8 cellular contexts compared by ENCODE assay signal in genomic region chr9:99819123-99819483, GRCh38. TPM values are rescaled to one million over a fixed set of nuclear protein-coding genes. Genes with fewer than 3 reads are reported as not detected.
DNase-seq lines count a peak whose midpoint lies in the region; ATAC-seq, FAIRE-seq and TF ChIP-seq lines count a peak whose summit lies in the region.

No MANE protein-coding gene starts in this region.

- FAIRE-seq in small intestine (lab: Jason Lieb, UNC) = no peak

- no peaks in the 10 kb centered on the region for H3K36me3 Mint-ChIP-seq in T-helper 2 cell treated with Interferon-gamma antibody and Interleukin-4, amounts not matched to agents 5 μg/mL and 100 μg/mL, for 36 hours (ENCODE audit: low read depth)

- H3K27me3 Mint-ChIP-seq in T-helper 2 cell treated with Interferon-gamma antibody and Interleukin-4, amounts not matched to agents 5 μg/mL and 100 μg/mL, for 36 hours (ENCODE audit: low read depth) = peaks cover 33% of the 10 kb centered on the region

- H3K4me3 ChIP-seq in WERI-Rb-1 (ENCODE audit: low read depth, low read length) (peak overlapping the region; percentile 67), foreskin fibroblast (ENCODE audit: low read depth in 1 of 2, low read length in 2 of 2) (peak overlapping the region; percentile 76 to 84), small intestine (ENCODE audit: low read depth in 1 of 2, low read length in 2 of 2) (peak overlapping the region; percentile 72 to 80)

- no peak for DNase-seq in T-helper 2 cell treated with Interferon-gamma antibody and Interleukin-4, amounts not matched to agents 5 μg/mL and 100 μg/mL, for 36 hours (ENCODE audit: low spot score)
- DNase-seq in T-helper 2 cell (no peak), WERI-Rb-1 (no peak), foreskin fibroblast (no peak), small intestine (no peak), NCI-H1930 (lab: John Stamatoyannopoulos, UW) (no peak)

- H3K27me3 ChIP-seq in WERI-Rb-1 (ENCODE audit: insufficient read depth, low read depth, severe bottlenecking) = peaks cover 17% of the 10 kb centered on the region
- H3K27me3 ChIP-seq in small intestine (ENCODE audit: control insufficient read depth in 2 of 2, insufficient read depth in 2 of 2, low read length in 2 of 2) = peaks cover 0 to 6% of the 10 kb centered on the region in 2 donors

- 0 to 1% (median 0%) methylated on average over 5 of the region's 5 CpGs for WGBS in small intestine, 3 donors

- peaks cover 5 to 7% of the 10 kb centered on the region in 2 donors for H3K4me1 ChIP-seq in small intestine (ENCODE audit: control insufficient read depth in 2 of 2, insufficient read depth in 1 of 2, low read depth in 1 of 2, low read length in 1 of 2)

- peak overlapping the region; percentile 95 for H3K27ac Mint-ChIP-seq in T-helper 2 cell treated with Interferon-gamma antibody and Interleukin-4, amounts not matched to agents 5 μg/mL and 100 μg/mL, for 36 hours

- H3K9me3 ChIP-seq in WERI-Rb-1 (ENCODE audit: severe bottlenecking) (no peaks in the 10 kb centered on the region), small intestine (ENCODE audit: control insufficient read depth, low read depth) (no peaks in the 10 kb centered on the region)

- peak overlapping the region; percentile 94 for H3K4me3 Mint-ChIP-seq in T-helper 2 cell treated with Interferon-gamma antibody and Interleukin-4, amounts not matched to agents 5 μg/mL and 100 μg/mL, for 36 hours

- peak overlapping the region; percentile 98 for H3K27ac ChIP-seq in WERI-Rb-1
- peak overlapping the region; percentile 83 to 95 for H3K27ac ChIP-seq in small intestine (ENCODE audit: low read depth in 1 of 2, low read length in 1 of 2)

- ATAC-seq in GM21717 (IDR thresholded peaks at IDR 0.05; ENCODE audit: unreplicated experiment) = no peak
- ATAC-seq in GM18498 (IDR thresholded peaks at IDR 0.05; ENCODE audit: unreplicated experiment) = no peak

- H3K4me1 Mint-ChIP-seq in T-helper 2 cell treated with Interferon-gamma antibody and Interleukin-4, amounts not matched to agents 5 μg/mL and 100 μg/mL, for 36 hours (ENCODE audit: low read depth) = peaks cover 48% of the 10 kb centered on the region

- TF ChIP-seq CTCF in WERI-Rb-1 (IDR thresholded peaks at IDR 0.05; ENCODE audit: low read depth, low read length) (no peak), foreskin fibroblast (IDR thresholded peaks at IDR 0.05; ENCODE audit: low read depth, low read length) (no peak)

- H3K9me3 Mint-ChIP-seq in T-helper 2 cell treated with Interferon-gamma antibody and Interleukin-4, amounts not matched to agents 5 μg/mL and 100 μg/mL, for 36 hours = no peaks in the 10 kb centered on the region

- peaks cover 5% of the 10 kb centered on the region for H3K36me3 ChIP-seq in WERI-Rb-1
- H3K36me3 ChIP-seq in small intestine (ENCODE audit: control insufficient read depth in 2 of 2, insufficient read depth in 2 of 2, low read length in 2 of 2) = no peaks in the 10 kb centered on the region

RNA-seq across cellular contexts. Expression of gene NR4A3, which starts 2.6 kb away (rescaled TPM):
- 1 to 10 TPM in 1 of 3 donors, under 1 TPM in 1, not detected in 1; 0.81 to 1.0 TPM for polyA plus RNA-seq in small intestine
